In the genomic region with DNA sequence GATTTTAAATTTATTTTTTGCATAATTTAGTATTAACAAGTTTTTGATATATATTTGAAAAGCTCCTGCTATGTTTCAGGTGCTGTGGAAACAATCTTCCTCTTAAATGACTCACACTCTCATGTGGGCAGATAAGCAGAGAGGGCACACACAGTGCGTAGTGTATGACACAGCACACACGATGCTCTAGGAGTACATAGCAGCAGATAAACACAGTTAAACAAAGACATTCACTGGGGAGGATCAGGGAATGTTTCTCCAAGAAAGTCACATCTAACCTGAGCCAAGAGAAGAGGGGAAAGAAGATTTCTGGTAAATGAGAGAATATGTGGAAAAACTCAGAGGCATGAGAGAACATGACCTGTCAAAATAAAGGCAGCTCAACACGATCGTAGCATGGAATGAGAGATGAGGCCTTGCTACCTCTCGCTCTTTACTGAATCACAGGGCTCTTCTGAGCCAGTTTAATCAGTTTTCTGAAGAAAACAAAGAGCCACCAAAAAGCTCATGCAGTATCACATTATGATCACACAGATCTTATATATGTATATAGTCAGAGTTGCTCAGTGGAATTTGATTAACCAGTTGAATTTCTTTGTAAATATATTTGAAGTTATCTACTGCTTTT, we compare ENCODE assay signal across 9 cellular contexts.
DNase-seq lines count a peak whose midpoint lies in the region; ATAC-seq and TF ChIP-seq lines count a peak whose summit lies in the region.
"Had no signal": no experiment of that assay in that cellular context is flagged by ENCODE, and none has a peak within 500 bp of the region (broad histone marks: within the 10 kb centered on the region; RNA-seq: fewer than 3 reads in every experiment).

No MANE protein-coding gene starts in this region.

- no peak overlapping the region for H3K4me3 ChIP-seq in epithelial cell of proximal tubule (ENCODE audit: low read depth, low read length)
- no peak overlapping the region for H3K4me3 ChIP-seq in naive thymus-derived CD4-positive, alpha-beta T cell (ENCODE audit: low read length)
- H3K4me3 ChIP-seq: skin epidermis had no signal

- intact Hi-C loops in CD4-positive, alpha-beta T cell (cut with DNase I, micrococcal nuclease) = no loop called here
- intact Hi-C loops in naive thymus-derived CD4-positive, alpha-beta T cell (cut with micrococcal nuclease) = no loop called here

- no peaks in the 10 kb centered on the region for H3K36me3 Mint-ChIP-seq in nephron (ENCODE audit: low read depth)
- H3K36me3 Mint-ChIP-seq in CD4-positive, alpha-beta T cell (ENCODE audit: low read depth) = no peaks in the 10 kb centered on the region
- no peaks in the 10 kb centered on the region for H3K36me3 Mint-ChIP-seq in naive thymus-derived CD4-positive, alpha-beta T cell

- DNase-seq in AG08396 (ENCODE audit: low spot score) (peak; percentile 67), HT-29 (ENCODE audit: low spot score) (peak; percentile 61), epithelial cell of proximal tubule (ENCODE audit: low read depth) (peak; percentile 49), NCI-H345 treated with DMSO at 0.1 percent for 48 hours (lab: John Stamatoyannopoulos, UW; ENCODE audit: unreplicated experiment) (no peak)
- no peak for DNase-seq in CD4-positive, alpha-beta T cell
- no peak for DNase-seq in naive thymus-derived CD4-positive, alpha-beta T cell

- peaks cover 25% of the 10 kb centered on the region for H3K4me1 Mint-ChIP-seq in nephron
- H3K4me1 Mint-ChIP-seq in CD4-positive, alpha-beta T cell (ENCODE audit: low read depth) = no peaks in the 10 kb centered on the region
- no peaks in the 10 kb centered on the region for H3K4me1 Mint-ChIP-seq in naive thymus-derived CD4-positive, alpha-beta T cell

- CTCF ChIA-PET in CD4-positive, alpha-beta T cell (lab: Charles Lee) = no interaction called here
- CTCF ChIA-PET in naive thymus-derived CD4-positive, alpha-beta T cell (lab: Charles Lee) = no interaction called here

- H3K27me3 ChIP-seq in CD4-positive, alpha-beta T cell (ENCODE audit: control insufficient read depth, insufficient read depth, low read length) = no peaks in the 10 kb centered on the region
- no peaks in the 10 kb centered on the region for H3K27me3 ChIP-seq in naive thymus-derived CD4-positive, alpha-beta T cell (ENCODE audit: control insufficient read depth in 2 of 2, insufficient read depth in 2 of 2, low read length in 2 of 2)

- no peak for ATAC-seq in CD4-positive, alpha-beta T cell (ENCODE audit: poor library complexity)
- no peak for ATAC-seq in naive thymus-derived CD4-positive, alpha-beta T cell
- ATAC-seq in HG02981 (IDR thresholded peaks at IDR 0.05; ENCODE audit: unreplicated experiment) = no peak

- POLR2A ChIA-PET in CD4-positive, alpha-beta T cell (lab: Charles Lee) = no interaction called here
- POLR2A ChIA-PET in naive thymus-derived CD4-positive, alpha-beta T cell (lab: Charles Lee) = no interaction called here

- no peaks in the 10 kb centered on the region for H3K4me1 ChIP-seq in naive thymus-derived CD4-positive, alpha-beta T cell (ENCODE audit: control insufficient read depth in 2 of 2, insufficient read depth in 2 of 2, low read length in 2 of 2)

- no peaks in the 10 kb centered on the region for H3K27me3 Mint-ChIP-seq in nephron (ENCODE audit: low read depth)
- peaks cover 4% of the 10 kb centered on the region for H3K27me3 Mint-ChIP-seq in CD4-positive, alpha-beta T cell
- peaks cover 0 to 8% (median 0%) of the 10 kb centered on the region in 5 donors for H3K27me3 Mint-ChIP-seq in naive thymus-derived CD4-positive, alpha-beta T cell

- H3K9me3 ChIP-seq in CD4-positive, alpha-beta T cell (ENCODE audit: control insufficient read depth, low read length) = no peaks in the 10 kb centered on the region
- no peaks in the 10 kb centered on the region for H3K9me3 ChIP-seq in naive thymus-derived CD4-positive, alpha-beta T cell (ENCODE audit: control insufficient read depth in 2 of 3, low read length in 3 of 3)

- no peaks in the 10 kb centered on the region for H3K9me3 Mint-ChIP-seq in nephron
- H3K9me3 Mint-ChIP-seq in CD4-positive, alpha-beta T cell = no peaks in the 10 kb centered on the region
- no peaks in the 10 kb centered on the region for H3K9me3 Mint-ChIP-seq in naive thymus-derived CD4-positive, alpha-beta T cell

- no peaks in the 10 kb centered on the region for H3K36me3 ChIP-seq in naive thymus-derived CD4-positive, alpha-beta T cell (ENCODE audit: control insufficient read depth in 2 of 3, insufficient read depth in 3 of 3, low read length in 3 of 3)

- no peak overlapping the region for H3K27ac ChIP-seq in CD4-positive, alpha-beta T cell (ENCODE audit: low read depth, low read length)
- no peak overlapping the region for H3K27ac ChIP-seq in naive thymus-derived CD4-positive, alpha-beta T cell (ENCODE audit: low read depth, low read length)

- TF ChIP-seq CTCF in epithelial cell of proximal tubule (conservative IDR thresholded peaks at IDR 0.05; ENCODE audit: low read depth, low read length) (no peak), nephron (IDR thresholded peaks at IDR 0.05; ENCODE audit: unreplicated experiment in 3 of 3) (no peak)
- TF ChIP-seq CTCF in CD4-positive, alpha-beta T cell (IDR thresholded peaks at IDR 0.05) = no peak

- H3K27ac Mint-ChIP-seq in nephron = peak overlapping the region in 2 of 3 experiments; percentile 42 to 60
- H3K27ac Mint-ChIP-seq in CD4-positive, alpha-beta T cell = no peak overlapping the region
- no peak overlapping the region for H3K27ac Mint-ChIP-seq in naive thymus-derived CD4-positive, alpha-beta T cell

- no peak overlapping the region for H3K4me3 Mint-ChIP-seq in nephron
- no peak overlapping the region for H3K4me3 Mint-ChIP-seq in CD4-positive, alpha-beta T cell
- H3K4me3 Mint-ChIP-seq in naive thymus-derived CD4-positive, alpha-beta T cell = no peak overlapping the region

Comparison
In these comparisons a context has a peak if more than half of its experiments do, and no peak if none do; other contexts are left out.
1. DNase-seq: peak in AG08396 (single experiment), HT-29 (single experiment) and epithelial cell of proximal tubule (single experiment); none in CD4-positive, alpha-beta T cell (0 of 10), naive thymus-derived CD4-positive, alpha-beta T cell (0 of 9) and NCI-H345 treated with DMSO at 0.1 percent for 48 hours (single experiment).
2. H3K27ac Mint-ChIP-seq: peak in nephron (2 of 3); none in CD4-positive, alpha-beta T cell (single experiment) and naive thymus-derived CD4-positive, alpha-beta T cell (0 of 9).